14 cellular contexts compared by ENCODE assay signal in genomic region chr13:89726690-89727435, GRCh38.
DNase-seq lines count a peak whose midpoint lies in the region; FAIRE-seq and TF ChIP-seq lines count a peak whose summit lies in the region.
"Had no signal": no experiment of that assay in that cellular context is flagged by ENCODE, and none has a peak within 500 bp of the region (broad histone marks: within the 10 kb centered on the region; RNA-seq: fewer than 3 reads in every experiment).

No MANE protein-coding gene starts in this region.

- H3K4me3 ChIP-seq in MG63 (no peak overlapping the region), bronchial epithelial cell (ENCODE audit: low read depth, low read length) (no peak overlapping the region), kidney epithelial cell (ENCODE audit: low read depth, low read length) (no peak overlapping the region)
- H3K4me3 ChIP-seq: suprapubic skin had no signal

- peak; percentile 49 for DNase-seq in COR-L47 (lab: John Stamatoyannopoulos, UW)
- peak; percentile 33 for DNase-seq in MG63
- peak; percentile 95 for DNase-seq in bronchial epithelial cell (ENCODE audit: low read depth)
- peak; percentile 14 for DNase-seq in kidney epithelial cell (ENCODE audit: low read depth)
- no peak for DNase-seq in effector CD8-positive, alpha-beta T cell (lab: John Stamatoyannopoulos, UW)
- no peak for DNase-seq in iPS-NIHi11 (ENCODE audit: low spot score)
- no peak for DNase-seq in activated naive CD4-positive, alpha-beta T cell treated with anti-CD3 and anti-CD28 coated beads, Interleukin-2, amount 50 U/mL, for 16 hours
- DNase-seq in activated T-cell treated with anti-CD3 and anti-CD28 coated beads, Interleukin-2, amount 50 U/mL, for 48 hours = no peak
- DNase-seq: activated naive CD4-positive, alpha-beta T cell treated with anti-CD3 and anti-CD28 coated beads for 36 hours; cerebellar nuclear complex; natural killer cell; NCI-H1092 had no signal

- no peak for FAIRE-seq in bronchial epithelial cell (lab: Jason Lieb, UNC)
- FAIRE-seq: GM12891 had no signal

- H3K27me3 ChIP-seq in MG63 = no peaks in the 10 kb centered on the region
- H3K27me3 ChIP-seq in bronchial epithelial cell (ENCODE audit: control insufficient read depth, insufficient read depth, low read length) = no peaks in the 10 kb centered on the region
- H3K27me3 ChIP-seq in kidney epithelial cell (ENCODE audit: control insufficient read depth, insufficient read depth, low read length) = no peaks in the 10 kb centered on the region
- H3K27me3 ChIP-seq: suprapubic skin had no signal

- no peaks in the 10 kb centered on the region; the same call in 1 of the 2 replicates for H3K9me3 ChIP-seq in MG63
- H3K9me3 ChIP-seq: suprapubic skin had no signal

- H3K36me3 ChIP-seq in MG63 = no peaks in the 10 kb centered on the region
- H3K36me3 ChIP-seq in bronchial epithelial cell (ENCODE audit: control insufficient read depth, insufficient read depth, low read length) = no peaks in the 10 kb centered on the region
- H3K36me3 ChIP-seq in kidney epithelial cell (ENCODE audit: control insufficient read depth, insufficient read depth, low read length) = no peaks in the 10 kb centered on the region
- H3K36me3 ChIP-seq: suprapubic skin had no signal

- TF ChIP-seq CTCF in bronchial epithelial cell (IDR thresholded peaks at IDR 0.05; ENCODE audit: insufficient read depth, low read length, severe bottlenecking) (no peak), kidney epithelial cell (IDR thresholded peaks at IDR 0.05; ENCODE audit: insufficient read depth, low read length, poor library complexity, severe bottlenecking) (no peak)

Comparison
In these comparisons a context has a peak if more than half of its experiments do, and no peak if none do; other contexts are left out.
1. DNase-seq: peak in COR-L47 (single experiment), MG63 (single experiment), bronchial epithelial cell (single experiment) and kidney epithelial cell (single experiment); none in effector CD8-positive, alpha-beta T cell (single experiment), iPS-NIHi11 (single experiment), activated naive CD4-positive, alpha-beta T cell treated with anti-CD3 and anti-CD28 coated beads, Interleukin-2, amount 50 U/mL, for 16 hours (single experiment) and activated T-cell treated with anti-CD3 and anti-CD28 coated beads, Interleukin-2, amount 50 U/mL, for 48 hours (0 of 2).